ENCODE assay signal across 8 cellular contexts in the genomic region with DNA sequence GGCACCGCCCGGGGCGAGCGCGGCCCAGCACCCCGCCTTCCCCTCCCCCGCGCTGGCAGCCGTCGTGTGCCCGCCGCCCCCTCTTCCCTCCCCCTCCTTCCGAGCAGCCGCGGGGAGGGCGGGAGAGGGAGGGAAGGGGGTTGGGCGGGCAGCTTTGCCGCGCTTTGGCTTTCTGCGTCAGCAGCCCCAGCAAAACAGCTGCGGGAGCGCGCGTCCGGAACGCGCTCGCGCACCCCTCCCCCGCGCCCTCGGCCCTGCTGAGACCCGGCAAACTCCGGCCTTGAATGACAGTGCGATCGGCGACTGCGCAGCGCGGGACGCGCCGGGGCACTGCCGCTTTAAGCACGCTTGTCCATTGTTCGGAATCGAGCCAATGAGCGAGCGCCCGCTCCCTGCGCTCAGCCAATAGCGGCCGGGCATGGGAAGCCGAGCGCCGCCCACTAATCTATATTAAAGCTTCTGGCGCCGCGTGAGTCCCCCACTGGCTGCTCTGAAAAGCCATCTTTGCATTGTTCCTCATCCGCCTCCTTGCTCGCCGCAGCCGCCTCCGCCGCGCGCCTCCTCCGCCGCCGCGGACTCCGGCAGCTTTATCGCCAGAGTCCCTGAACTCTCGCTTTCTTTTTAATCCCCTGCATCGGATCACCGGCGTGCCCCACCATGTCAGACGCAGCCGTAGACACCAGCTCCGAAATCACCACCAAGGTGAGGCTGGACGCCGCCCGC. TPM values are rescaled to one million over a fixed set of nuclear protein-coding genes. Genes with fewer than 3 reads are reported as not detected.
DNase-seq lines count a peak whose midpoint lies in the region; ATAC-seq and TF ChIP-seq lines count a peak whose summit lies in the region.

A gene with protein sequence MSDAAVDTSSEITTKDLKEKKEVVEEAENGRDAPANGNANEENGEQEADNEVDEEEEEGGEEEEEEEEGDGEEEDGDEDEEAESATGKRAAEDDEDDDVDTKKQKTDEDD (plus strand): TSS at position 476 of the 723 bp plus-strand sequence. CDS start 182 bp downstream, at position 658.

- H3K9me3 Mint-ChIP-seq in CD8-positive, alpha-beta T cell, result no peaks in the 10 kb centered on the region

- no peaks in the 10 kb centered on the region for H3K27me3 ChIP-seq in CD8-positive, alpha-beta T cell (ENCODE audit: insufficient read depth, low read length)

- peaks cover 39% of the 10 kb centered on the region for H3K4me1 Mint-ChIP-seq in CD8-positive, alpha-beta T cell (ENCODE audit: low read depth)

- H3K36me3 Mint-ChIP-seq in CD8-positive, alpha-beta T cell, result peaks cover 36% of the 10 kb centered on the region

- H3K36me3 ChIP-seq in CD8-positive, alpha-beta T cell (ENCODE audit: insufficient read depth, low read length), result peaks cover 15% of the 10 kb centered on the region

- H3K9me3 ChIP-seq in CD8-positive, alpha-beta T cell (ENCODE audit: low read length), result no peaks in the 10 kb centered on the region

- intact Hi-C loops in CD8-positive, alpha-beta T cell (cut with DNase I, micrococcal nuclease), result loop anchor here in 1 of 2 experiments (1.0 to 5.0 kb wide), 2 partner anchors 73 to 1786 kb away; partner anchors contain the start of genes FBXO36, PDE6D and TRIP12

- peaks cover 32% of the 10 kb centered on the region for H3K4me1 ChIP-seq in CD8-positive, alpha-beta T cell (ENCODE audit: insufficient read depth, low read length)

- peak within 1 kb of the TSS; percentile 99 for H3K4me3 Mint-ChIP-seq in CD8-positive, alpha-beta T cell

- H3K27ac ChIP-seq in CD8-positive, alpha-beta T cell (ENCODE audit: low read depth, low read length), result peak within 1 kb of the TSS; percentile 97

- ATAC-seq in CD8-positive, alpha-beta T cell, result peak; percentile 65
- ATAC-seq in GM19468 (IDR thresholded peaks at IDR 0.05; ENCODE audit: extremely low read depth, unreplicated experiment), result peak; percentile 63

- CTCF ChIA-PET in CD8-positive, alpha-beta T cell (lab: Charles Lee), result interaction anchor here (1.8 to 2.4 kb wide), 3 partner anchors 21 to 96 kb away, joined by 5 to 25 read pairs (median 12); no protein-coding TSS in a partner anchor

- POLR2A ChIA-PET in CD8-positive, alpha-beta T cell (lab: Charles Lee), result interaction anchor here (0.6 to 7.1 kb wide), 13 partner anchors 8 to 579 kb away, joined by 3 to 129 read pairs (median 4); partner anchors contain the start of gene NCL

- H3K4me3 ChIP-seq in CD8-positive, alpha-beta T cell (ENCODE audit: low read depth, low read length), result peak within 1 kb of the TSS; percentile 96

- TF ChIP-seq CTCF in CD8-positive, alpha-beta T cell (IDR thresholded peaks at IDR 0.05), result no peak

- H3K27ac Mint-ChIP-seq in CD8-positive, alpha-beta T cell, result peak within 1 kb of the TSS; percentile 100

- DNase-seq in CD8-positive, alpha-beta T cell, result peak; percentile 98 to 100 (median 99)
- DNase-seq in HS-5 (ENCODE audit: low read depth) (peak; percentile 98), lung microvascular endothelial cell (ENCODE audit: low read depth in 2 of 2) (peak; percentile 100)
- DNase-seq in NK-92 treated with Interleukin-12 subunit alpha and Interleukin-12 subunit beta, amount 100 ng/mL, for 24 hours (lab: John Stamatoyannopoulos, UW), result peak; percentile 99
- peak; percentile 99 for DNase-seq in activated CD8-positive, alpha-beta memory T cell treated with anti-CD3 and anti-CD28 coated beads for 24 hours
- DNase-seq in effector CD8-positive, alpha-beta T cell (lab: John Stamatoyannopoulos, UW), result peak; percentile 99
- DNase-seq in stimulated activated CD4-positive, alpha-beta T cell treated with anti-CD3 and anti-CD28 coated beads, TNF-alpha, amount 100 ng/mL, for 48 hours (ENCODE audit: low read depth in 3 of 3), result peak; percentile 97 to 100 (median 98)

- H3K27me3 Mint-ChIP-seq in CD8-positive, alpha-beta T cell (ENCODE audit: low read depth), result no peaks in the 10 kb centered on the region

RNA-seq across cellular contexts. Expression of the gene that starts here (rescaled TPM):
- 1,000 to 10,000 TPM; 1,661 to 1,675 TPM for total RNA-seq in CD8-positive, alpha-beta T cell
- 822 and 928 TPM in 2 replicates for total RNA-seq in lung microvascular endothelial cell

Comparison
In these comparisons a context has a peak if more than half of its experiments do, and no peak if none do; other contexts are left out.
1. Peak in every context shown above with its lines: DNase-seq, ATAC-seq, H3K4me3 ChIP-seq and H3K27ac ChIP-seq.